12 cellular contexts compared by ENCODE assay signal in the genomic region with DNA sequence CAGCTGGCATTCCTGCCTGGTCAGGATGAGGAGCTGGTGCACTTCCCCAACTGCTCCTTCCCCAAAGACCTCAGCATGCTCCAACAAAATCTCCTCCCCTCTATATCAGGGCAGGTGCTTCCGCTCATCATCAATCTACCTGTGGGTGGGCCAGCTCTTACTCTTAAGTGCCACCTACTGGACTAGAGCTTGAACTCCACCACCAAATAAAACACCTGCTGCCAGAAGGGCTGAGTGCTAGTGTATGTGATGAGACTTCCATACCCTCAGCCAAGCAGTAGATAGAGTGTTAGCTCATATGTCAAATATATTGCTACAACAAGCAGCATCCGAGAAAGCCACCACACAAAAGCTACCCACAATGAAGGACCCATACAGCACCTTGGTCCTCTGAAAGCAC.
DNase-seq lines count a peak whose midpoint lies in the region; ATAC-seq, FAIRE-seq and TF ChIP-seq lines count a peak whose summit lies in the region.
"Had no signal": no experiment of that assay in that cellular context is flagged by ENCODE, and none has a peak within 500 bp of the region (broad histone marks: within the 10 kb centered on the region; RNA-seq: fewer than 3 reads in every experiment).

No MANE protein-coding gene starts in this region.

- TF ChIP-seq CTCF in epithelial cell of esophagus (IDR thresholded peaks at IDR 0.05; ENCODE audit: insufficient read depth, low read depth, low read length, missing control alignments) (peak; percentile 32), GM10248 (IDR thresholded peaks at IDR 0.05; ENCODE audit: control extremely low read depth, extremely low read depth, low read depth, missing control alignments) (no peak)

- POLR2A ChIA-PET in GM10248 (lab: Yijun Ruan, JAX), result no interaction called here

- no peaks in the 10 kb centered on the region for H3K27me3 ChIP-seq in small intestine (ENCODE audit: control insufficient read depth in 2 of 2, insufficient read depth in 2 of 2, low read length in 2 of 2)
- H3K27me3 ChIP-seq: Peyer's patch had no signal

- peaks cover 38% of the 10 kb centered on the region for H3K9me3 Mint-ChIP-seq in activated naive CD4-positive, alpha-beta T cell treated with anti-CD3 and anti-CD28 coated beads, Interleukin-2, amount 10 ng/mL, durations not matched to agents 7 days and 5 days

- no peak for FAIRE-seq in small intestine (lab: Jason Lieb, UNC)

- H3K4me1 ChIP-seq in small intestine (ENCODE audit: control insufficient read depth in 2 of 2, insufficient read depth in 1 of 2, low read depth in 1 of 2, low read length in 1 of 2), result no peaks in the 10 kb centered on the region
- H3K4me1 ChIP-seq: Peyer's patch had no signal

- no peak overlapping the region for H3K4me3 Mint-ChIP-seq in activated naive CD4-positive, alpha-beta T cell treated with anti-CD3 and anti-CD28 coated beads, Interleukin-2, amount 10 ng/mL, durations not matched to agents 7 days and 5 days
- H3K4me3 Mint-ChIP-seq: activated CD4-positive, alpha-beta T cell treated with anti-CD3 and anti-CD28 coated beads, Interleukin-2, amount 10 ng/mL, durations not matched to agents 24 days and 14 days; CD8-positive, alpha-beta T cell had no signal

- CTCF ChIA-PET in activated naive CD4-positive, alpha-beta T cell treated with anti-CD3 and anti-CD28 coated beads, Interleukin-2, amount 10 ng/mL, durations not matched to agents 7 days and 5 days (lab: Charles Lee), result interaction anchor here (0.9 to 1.7 kb wide), 5 partner anchors 26 to 457 kb away, joined by 3 to 6 read pairs (median 3); no protein-coding TSS in a partner anchor
- CTCF ChIA-PET in GM10248 (lab: Yijun Ruan, JAX), result interaction anchor here (0.9 to 1.3 kb wide), 3 partner anchors 10 to 70 kb away, joined by 3 read pairs; no protein-coding TSS in a partner anchor

- no peak overlapping the region for H3K27ac Mint-ChIP-seq in activated naive CD4-positive, alpha-beta T cell treated with anti-CD3 and anti-CD28 coated beads, Interleukin-2, amount 10 ng/mL, durations not matched to agents 7 days and 5 days
- H3K27ac Mint-ChIP-seq: activated CD4-positive, alpha-beta T cell treated with anti-CD3 and anti-CD28 coated beads, Interleukin-2, amount 10 ng/mL, durations not matched to agents 24 days and 14 days; CD8-positive, alpha-beta T cell had no signal

- H3K27ac ChIP-seq in small intestine (ENCODE audit: low read depth in 1 of 2, low read length in 1 of 2) (no peak overlapping the region), caudate nucleus (ENCODE audit: low read depth, low read length) (no peak overlapping the region)
- H3K27ac ChIP-seq: Peyer's patch had no signal

- peaks cover 26% of the 10 kb centered on the region for H3K36me3 Mint-ChIP-seq in activated naive CD4-positive, alpha-beta T cell treated with anti-CD3 and anti-CD28 coated beads, Interleukin-2, amount 10 ng/mL, durations not matched to agents 7 days and 5 days

- H3K4me1 Mint-ChIP-seq in activated naive CD4-positive, alpha-beta T cell treated with anti-CD3 and anti-CD28 coated beads, Interleukin-2, amount 10 ng/mL, durations not matched to agents 7 days and 5 days, result no peaks in the 10 kb centered on the region

- no peak for ATAC-seq in HG03196 (IDR thresholded peaks at IDR 0.05; ENCODE audit: unreplicated experiment)
- ATAC-seq: CD8-positive, alpha-beta T cell had no signal

- H3K27me3 Mint-ChIP-seq in activated naive CD4-positive, alpha-beta T cell treated with anti-CD3 and anti-CD28 coated beads, Interleukin-2, amount 10 ng/mL, durations not matched to agents 7 days and 5 days, result no peaks in the 10 kb centered on the region
- H3K27me3 Mint-ChIP-seq: activated CD4-positive, alpha-beta T cell treated with anti-CD3 and anti-CD28 coated beads, Interleukin-2, amount 10 ng/mL, durations not matched to agents 24 days and 14 days had no signal

- no peaks in the 10 kb centered on the region for H3K36me3 ChIP-seq in small intestine (ENCODE audit: control insufficient read depth in 2 of 2, insufficient read depth in 2 of 2, low read length in 2 of 2)
- H3K36me3 ChIP-seq: Peyer's patch had no signal

- H3K9me3 ChIP-seq in small intestine (ENCODE audit: control insufficient read depth, low read depth), result no peaks in the 10 kb centered on the region

- WGBS in small intestine, 3 donors, result 89 to 97% (median 92%) methylated on average over 2 of the region's 2 CpGs

- DNase-seq in activated naive CD4-positive, alpha-beta T cell treated with anti-CD3 and anti-CD28 coated beads, Interleukin-2, amount 10 ng/mL, durations not matched to agents 7 days and 5 days, result peak; percentile 23
- DNase-seq in activated naive CD4-positive, alpha-beta T cell (lab: John Stamatoyannopoulos, UW), result no peak
- DNase-seq in Kasumi-1 (lab: John Stamatoyannopoulos, UW), result peak; percentile 55 to 60
- peak; percentile 23 for DNase-seq in epithelial cell of esophagus (ENCODE audit: low read depth)
- peak; percentile 2 for DNase-seq in small intestine
- no peak for DNase-seq in caudate nucleus (lab: John Stamatoyannopoulos, UW)
- DNase-seq in GM10248 (ENCODE audit: extremely low spot score), result no peak
- DNase-seq: activated CD4-positive, alpha-beta T cell treated with anti-CD3 and anti-CD28 coated beads, Interleukin-2, amount 10 ng/mL, durations not matched to agents 24 days and 14 days; CD8-positive, alpha-beta T cell; foreskin fibroblast; Peyer's patch had no signal

- H3K4me3 ChIP-seq in epithelial cell of esophagus (ENCODE audit: low read length) (no peak overlapping the region), small intestine (ENCODE audit: low read depth in 1 of 2, low read length in 2 of 2) (no peak overlapping the region)
- H3K4me3 ChIP-seq: Peyer's patch had no signal

Comparison
In these comparisons a context has a peak if more than half of its experiments do, and no peak if none do; other contexts are left out.
1. DNase-seq: peak in activated naive CD4-positive, alpha-beta T cell treated with anti-CD3 and anti-CD28 coated beads, Interleukin-2, amount 10 ng/mL, durations not matched to agents 7 days and 5 days (single experiment), Kasumi-1 (2 of 2), epithelial cell of esophagus (single experiment) and small intestine (single experiment); none in activated naive CD4-positive, alpha-beta T cell (0 of 4), caudate nucleus (0 of 61) and GM10248 (single experiment).